Comparison of ENCODE assay signal across 2 cellular contexts in the genomic region with DNA sequence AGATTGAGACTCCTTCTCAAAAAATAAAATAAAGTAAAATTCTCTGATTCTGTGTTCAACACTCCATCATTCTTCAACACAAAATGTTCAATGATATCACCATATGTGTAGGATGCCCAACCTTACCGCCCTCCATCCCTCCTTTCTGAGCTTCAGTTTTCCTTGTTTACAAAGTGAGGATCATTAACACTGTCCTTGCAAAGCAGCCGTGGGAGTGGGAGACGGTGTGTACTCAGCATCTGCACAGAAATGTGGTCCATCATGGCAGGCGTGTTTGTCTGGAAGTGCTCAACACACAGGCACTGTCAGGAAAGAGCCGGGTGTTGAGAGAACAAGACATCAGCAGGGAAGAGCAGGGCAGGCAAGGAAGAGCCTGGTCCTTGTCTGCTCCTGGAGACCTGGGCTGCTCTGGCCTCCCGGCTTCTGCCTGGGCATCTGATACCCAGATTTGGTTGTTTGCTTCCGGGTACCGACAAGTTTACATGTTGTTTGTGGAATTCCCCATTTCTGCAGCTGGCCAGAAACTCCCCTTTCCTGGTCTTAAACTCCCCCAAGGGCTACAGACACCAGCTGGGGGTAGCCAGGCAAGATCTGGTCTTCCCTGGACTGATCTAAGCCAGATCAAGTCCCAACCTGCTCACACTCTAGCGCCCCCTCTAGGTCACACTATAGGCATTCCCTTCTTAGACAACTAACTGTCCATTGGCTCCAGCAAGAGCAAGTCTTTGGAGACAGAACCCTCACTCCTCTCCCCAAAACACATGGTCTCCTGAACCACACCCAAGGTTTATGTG.
TF ChIP-seq lines count a peak whose summit lies in the region.

No MANE protein-coding gene starts in this region.

TF ChIP-seq in SK-N-SH treated with all-trans-retinoic acid at 6 μM for 48 hours, 23 proteins besides CTCF, POLR2A, EP300 and RAD21 (continued from another document):
- TF ChIP-seq ZNF565 (CRISPR knock-in tag; conservative IDR thresholded peaks at IDR 0.05; ENCODE audit: low read depth) (no peak), ISL1 (CRISPR knock-in tag; IDR thresholded peaks at IDR 0.05) (no peak), ZNF8 (CRISPR knock-in tag; IDR thresholded peaks at IDR 0.05) (no peak), TCF4 (CRISPR knock-in tag; IDR thresholded peaks at IDR 0.05; ENCODE audit: borderline replicate concordance) (no peak), PPARA (CRISPR knock-in tag; IDR thresholded peaks at IDR 0.05; ENCODE audit: borderline replicate concordance) (no peak)
- TF ChIP-seq, protein P1, sequence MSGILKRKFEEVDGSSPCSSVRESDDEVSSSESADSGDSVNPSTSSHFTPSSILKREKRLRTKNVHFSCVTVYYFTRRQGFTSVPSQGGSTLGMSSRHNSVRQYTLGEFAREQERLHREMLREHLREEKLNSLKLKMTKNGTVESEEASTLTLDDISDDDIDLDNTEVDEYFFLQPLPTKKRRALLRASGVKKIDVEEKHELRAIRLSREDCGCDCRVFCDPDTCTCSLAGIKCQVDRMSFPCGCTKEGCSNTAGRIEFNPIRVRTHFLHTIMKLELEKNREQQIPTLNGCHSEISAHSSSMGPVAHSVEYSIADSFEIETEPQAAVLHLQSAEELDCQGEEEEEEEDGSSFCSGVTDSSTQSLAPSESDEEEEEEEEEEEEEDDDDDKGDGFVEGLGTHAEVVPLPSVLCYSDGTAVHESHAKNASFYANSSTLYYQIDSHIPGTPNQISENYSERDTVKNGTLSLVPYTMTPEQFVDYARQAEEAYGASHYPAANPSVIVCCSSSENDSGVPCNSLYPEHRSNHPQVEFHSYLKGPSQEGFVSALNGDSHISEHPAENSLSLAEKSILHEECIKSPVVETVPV (CRISPR knock-in tag; IDR thresholded peaks at IDR 0.05), result no peak
- TF ChIP-seq, protein P2, sequence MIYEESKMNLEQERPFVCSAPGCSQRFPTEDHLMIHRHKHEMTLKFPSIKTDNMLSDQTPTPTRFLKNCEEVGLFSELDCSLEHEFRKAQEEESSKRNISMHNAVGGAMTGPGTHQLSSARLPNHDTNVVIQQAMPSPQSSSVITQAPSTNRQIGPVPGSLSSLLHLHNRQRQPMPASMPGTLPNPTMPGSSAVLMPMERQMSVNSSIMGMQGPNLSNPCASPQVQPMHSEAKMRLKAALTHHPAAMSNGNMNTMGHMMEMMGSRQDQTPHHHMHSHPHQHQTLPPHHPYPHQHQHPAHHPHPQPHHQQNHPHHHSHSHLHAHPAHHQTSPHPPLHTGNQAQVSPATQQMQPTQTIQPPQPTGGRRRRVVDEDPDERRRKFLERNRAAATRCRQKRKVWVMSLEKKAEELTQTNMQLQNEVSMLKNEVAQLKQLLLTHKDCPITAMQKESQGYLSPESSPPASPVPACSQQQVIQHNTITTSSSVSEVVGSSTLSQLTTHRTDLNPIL (CRISPR knock-in tag; IDR thresholded peaks at IDR 0.05; ENCODE audit: low read depth), result no peak
- TF ChIP-seq, protein P3, sequence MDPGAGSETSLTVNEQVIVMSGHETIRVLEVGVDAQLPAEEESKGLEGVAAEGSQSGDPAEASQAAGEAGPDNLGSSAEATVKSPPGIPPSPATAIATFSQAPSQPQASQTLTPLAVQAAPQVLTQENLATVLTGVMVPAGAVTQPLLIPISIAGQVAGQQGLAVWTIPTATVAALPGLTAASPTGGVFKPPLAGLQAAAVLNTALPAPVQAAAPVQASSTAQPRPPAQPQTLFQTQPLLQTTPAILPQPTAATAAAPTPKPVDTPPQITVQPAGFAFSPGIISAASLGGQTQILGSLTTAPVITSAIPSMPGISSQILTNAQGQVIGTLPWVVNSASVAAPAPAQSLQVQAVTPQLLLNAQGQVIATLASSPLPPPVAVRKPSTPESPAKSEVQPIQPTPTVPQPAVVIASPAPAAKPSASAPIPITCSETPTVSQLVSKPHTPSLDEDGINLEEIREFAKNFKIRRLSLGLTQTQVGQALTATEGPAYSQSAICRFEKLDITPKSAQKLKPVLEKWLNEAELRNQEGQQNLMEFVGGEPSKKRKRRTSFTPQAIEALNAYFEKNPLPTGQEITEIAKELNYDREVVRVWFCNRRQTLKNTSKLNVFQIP (CRISPR knock-in tag; IDR thresholded peaks at IDR 0.05; ENCODE audit: borderline replicate concordance, low read depth), result no peak
TF ChIP-seq in SK-N-SH treated with all-trans-retinoic acid at 6 μM for 48 hours: peak in this region for 0.

TF ChIP-seq in K562, 482 proteins besides CTCF, POLR2A, EP300 and RAD21 (continued from another document):
- TF ChIP-seq, protein P4, sequence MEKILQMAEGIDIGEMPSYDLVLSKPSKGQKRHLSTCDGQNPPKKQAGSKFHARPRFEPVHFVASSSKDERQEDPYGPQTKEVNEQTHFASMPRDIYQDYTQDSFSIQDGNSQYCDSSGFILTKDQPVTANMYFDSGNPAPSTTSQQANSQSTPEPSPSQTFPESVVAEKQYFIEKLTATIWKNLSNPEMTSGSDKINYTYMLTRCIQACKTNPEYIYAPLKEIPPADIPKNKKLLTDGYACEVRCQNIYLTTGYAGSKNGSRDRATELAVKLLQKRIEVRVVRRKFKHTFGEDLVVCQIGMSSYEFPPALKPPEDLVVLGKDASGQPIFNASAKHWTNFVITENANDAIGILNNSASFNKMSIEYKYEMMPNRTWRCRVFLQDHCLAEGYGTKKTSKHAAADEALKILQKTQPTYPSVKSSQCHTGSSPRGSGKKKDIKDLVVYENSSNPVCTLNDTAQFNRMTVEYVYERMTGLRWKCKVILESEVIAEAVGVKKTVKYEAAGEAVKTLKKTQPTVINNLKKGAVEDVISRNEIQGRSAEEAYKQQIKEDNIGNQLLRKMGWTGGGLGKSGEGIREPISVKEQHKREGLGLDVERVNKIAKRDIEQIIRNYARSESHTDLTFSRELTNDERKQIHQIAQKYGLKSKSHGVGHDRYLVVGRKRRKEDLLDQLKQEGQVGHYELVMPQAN (IDR thresholded peaks at IDR 0.05; ENCODE audit: borderline replicate concordance), result no peak
- 0 out of 2 replicates have a peak, but pooled peaks have one; percentile 18 for TF ChIP-seq GATA2 (CRISPR knock-in tag; IDR thresholded peaks at IDR 0.05)
- TF ChIP-seq, protein P5, sequence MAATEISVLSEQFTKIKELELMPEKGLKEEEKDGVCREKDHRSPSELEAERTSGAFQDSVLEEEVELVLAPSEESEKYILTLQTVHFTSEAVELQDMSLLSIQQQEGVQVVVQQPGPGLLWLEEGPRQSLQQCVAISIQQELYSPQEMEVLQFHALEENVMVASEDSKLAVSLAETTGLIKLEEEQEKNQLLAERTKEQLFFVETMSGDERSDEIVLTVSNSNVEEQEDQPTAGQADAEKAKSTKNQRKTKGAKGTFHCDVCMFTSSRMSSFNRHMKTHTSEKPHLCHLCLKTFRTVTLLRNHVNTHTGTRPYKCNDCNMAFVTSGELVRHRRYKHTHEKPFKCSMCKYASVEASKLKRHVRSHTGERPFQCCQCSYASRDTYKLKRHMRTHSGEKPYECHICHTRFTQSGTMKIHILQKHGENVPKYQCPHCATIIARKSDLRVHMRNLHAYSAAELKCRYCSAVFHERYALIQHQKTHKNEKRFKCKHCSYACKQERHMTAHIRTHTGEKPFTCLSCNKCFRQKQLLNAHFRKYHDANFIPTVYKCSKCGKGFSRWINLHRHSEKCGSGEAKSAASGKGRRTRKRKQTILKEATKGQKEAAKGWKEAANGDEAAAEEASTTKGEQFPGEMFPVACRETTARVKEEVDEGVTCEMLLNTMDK (IDR thresholded peaks at IDR 0.05; ENCODE audit: borderline replicate concordance, insufficient read depth, low read depth, low read length, poor library complexity, severe bottlenecking), result peak; percentile 57
- peak; percentile 39 for TF ChIP-seq ZFP36 (IDR thresholded peaks at IDR 0.05; ENCODE audit: low read depth, low read length, partially characterized antibody)
- TF ChIP-seq TEAD4 (IDR thresholded peaks at IDR 0.05; ENCODE audit: low read length), result 0 out of 2 replicates have a peak, but pooled peaks have one; percentile 16
- TF ChIP-seq TEAD4 (CRISPR knock-in tag; IDR thresholded peaks at IDR 0.05; ENCODE audit: borderline replicate concordance), result no peak
TF ChIP-seq in K562: peak in this region for 4.
